8 cellular contexts compared by ENCODE assay signal in the genomic region with DNA sequence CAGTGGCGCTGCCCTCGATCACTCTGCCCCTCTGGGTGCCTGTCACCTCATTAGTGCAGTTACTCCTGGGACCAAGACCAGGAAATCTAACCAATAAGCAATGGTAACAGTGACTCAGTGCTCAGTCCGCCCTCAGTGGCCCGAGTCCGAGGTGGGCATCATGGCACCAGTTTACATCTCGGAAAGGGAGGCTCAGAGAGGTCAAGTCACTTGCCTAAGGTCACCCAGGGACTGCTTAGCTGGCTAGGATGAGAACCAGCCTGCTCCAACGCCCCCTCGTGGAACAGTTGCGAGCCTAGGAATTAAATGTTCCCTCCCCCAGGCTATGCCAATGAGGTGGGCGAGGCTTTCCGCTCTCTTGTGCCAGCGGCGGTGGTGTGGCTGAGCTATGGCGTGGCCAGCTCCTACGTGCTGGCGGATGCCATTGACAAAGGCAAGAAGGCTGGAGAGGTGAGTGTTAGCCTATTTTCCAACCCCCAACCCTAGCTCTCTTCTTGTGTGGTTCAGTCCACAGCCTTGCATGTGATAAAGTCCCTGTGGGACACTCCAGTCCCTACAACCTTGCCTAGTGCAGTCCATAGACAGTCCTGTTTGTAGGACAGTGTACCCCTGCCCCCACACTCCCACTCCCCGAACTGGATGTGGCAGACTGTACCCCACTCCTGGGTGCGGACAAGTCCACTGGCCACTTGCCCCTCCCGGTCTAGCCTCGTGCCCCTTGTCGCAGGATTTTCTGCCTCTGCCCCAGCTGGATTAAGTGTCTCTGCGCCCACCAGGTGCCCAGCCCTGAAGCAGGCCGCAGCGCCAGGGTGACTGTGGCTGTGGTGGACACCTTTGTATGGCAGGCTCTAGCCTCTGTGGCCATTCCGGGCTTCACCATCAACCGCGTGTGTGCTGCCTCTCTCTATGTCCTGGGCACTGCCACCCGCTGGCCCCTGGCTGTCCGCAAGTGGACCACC. TPM values are rescaled to one million over a fixed set of nuclear protein-coding genes. Genes with fewer than 3 reads are reported as not detected.
A peak's percentile ranks its signal among the peaks of the same experiment; 100 is the strongest.
DNase-seq lines count a peak whose midpoint lies in the region; ATAC-seq lines count a peak whose summit lies in the region.

No MANE protein-coding gene starts in this region.

- intact Hi-C loops in left colon (cut with DNase I, micrococcal nuclease): no loop called here

- DNase-seq in NCI-H2081 (lab: John Stamatoyannopoulos, UW) (peak; percentile 73 to 78), NCI-H2081 treated with DMSO at 0.1 percent for 48 hours (lab: John Stamatoyannopoulos, UW) (no peak), NCI-H446 treated with DMSO at 0.1 percent for 48 hours (lab: John Stamatoyannopoulos, UW) (peak; percentile 20), cerebellum (ENCODE audit: low spot score) (peak; percentile 49), left colon (peak; percentile 93 to 97)
- DNase-seq in activated CD4-positive, alpha-beta T cell treated with anti-CD3 and anti-CD28 coated beads for 24 hours (ENCODE audit: low read depth in 2 of 2): peak; percentile 77 to 90
- peak; percentile 80 to 82 for DNase-seq in stimulated activated CD4-positive, alpha-beta T cell treated with anti-CD3 and anti-CD28 coated beads, Interleukin-1b, Interleukin-23, amount 100 ng/mL, for 4 hours (ENCODE audit: low read depth in 2 of 2)

- ATAC-seq in left colon (peak; percentile 50), GM18498 (IDR thresholded peaks at IDR 0.05; ENCODE audit: unreplicated experiment) (no peak)

RNA-seq across cellular contexts. Expression of gene MTFP1, which starts 1.1 kb away (rescaled TPM):
- total RNA-seq in cerebellum: 2.9 TPM
- total RNA-seq in left colon: 10 to 100 TPM; 23.1 to 34.9 TPM

RNA-seq across cellular contexts. Expression of gene SEC14L2, which starts 29.9 kb away (rescaled TPM):
- 5.5 TPM for total RNA-seq in cerebellum
- 1 to 10 TPM; 4.6 to 5.2 TPM for total RNA-seq in left colon

RNA-seq across cellular contexts. Expression of gene RNF215, which starts 39.5 kb away (rescaled TPM):
- total RNA-seq in cerebellum (14.2 TPM), left colon (1 to 10 TPM; 8.7 to 9.5 TPM)

RNA-seq across cellular contexts. Expression of gene SEC14L3, which starts 45.1 kb away (rescaled TPM):
- total RNA-seq in cerebellum (not detected), left colon (not detected)
